8 cellular contexts compared by ENCODE assay signal in genomic region chr6:17583811-17584210, GRCh38. TPM values are rescaled to one million over a fixed set of nuclear protein-coding genes. Genes with fewer than 3 reads are reported as not detected.
DNase-seq lines count a peak whose midpoint lies in the region; ATAC-seq and TF ChIP-seq lines count a peak whose summit lies in the region.

No MANE protein-coding gene starts in this region.

- peak; percentile 40 for DNase-seq in NCI-H345 (lab: John Stamatoyannopoulos, UW)
- DNase-seq in NCI-H345 treated with DMSO at 0.1 percent for 48 hours (lab: John Stamatoyannopoulos, UW; ENCODE audit: unreplicated experiment), result no peak
- DNase-seq in mammary epithelial cell, result no peak
- DNase-seq in lower lobe of right lung, result no peak
- no peak for DNase-seq in tibial nerve (ENCODE audit: low spot score in 2 of 2)
- no peak for DNase-seq in activated CD4-positive, alpha-beta T cell treated with anti-CD3 and anti-CD28 coated beads, Interleukin-2, amount 50 U/mL, for 48 hours
- DNase-seq in WTC11 (ENCODE audit: low spot score), result no peak
- no peak for DNase-seq in Calu3

- no peak overlapping the region for H3K27ac ChIP-seq in mammary epithelial cell (ENCODE audit: insufficient read depth, low read depth, low read length)
- peak overlapping the region; percentile 33 for H3K27ac ChIP-seq in lower lobe of right lung
- H3K27ac ChIP-seq in tibial nerve, result peak overlapping the region; percentile 30 to 75 (median 50)

- 39% methylated on average over 5 of the region's 5 CpGs for WGBS in mammary epithelial cell (ENCODE audit: low coverage, missing lambda C conversion rate)
- WGBS in tibial nerve, 2 donors, result 14% methylated on average over 5 of the region's 5 CpGs

- H3K4me3 Mint-ChIP-seq in WTC11 (no peak overlapping the region), Calu3 (ENCODE audit: low read depth, unreplicated experiment) (no peak overlapping the region)

- H3K9ac ChIP-seq in mammary epithelial cell (ENCODE audit: insufficient read depth, low read length), result no peak overlapping the region

- H2AFZ ChIP-seq in mammary epithelial cell (ENCODE audit: low read depth, low read length), result peak overlapping the region; percentile 4

- peaks cover 14% of the 10 kb centered on the region for H3K27me3 Mint-ChIP-seq in WTC11 (ENCODE audit: low read depth)
- H3K27me3 Mint-ChIP-seq in Calu3 (ENCODE audit: unreplicated experiment), result no peaks in the 10 kb centered on the region

- intact Hi-C loops in mammary epithelial cell (cut with micrococcal nuclease), result loop anchor here (1.0 to 10.0 kb wide), 7 partner anchors 79 to 571 kb away; partner anchors contain the start of genes CAP2, KDM1B, RBM24 and TPMT
- intact Hi-C loops in lower lobe of right lung (cut with DNase I), result loop anchor here (5.0 to 10.0 kb wide), 2 partner anchors 109 to 427 kb away; no protein-coding TSS in a partner anchor
- intact Hi-C loops in Calu3 (cut with micrococcal nuclease; ENCODE audit: unreplicated experiment), result loop anchor here (1.0 to 5.0 kb wide), 4 partner anchors 218 to 428 kb away; partner anchors contain the start of gene RBM24

- H3K4me1 ChIP-seq in mammary epithelial cell (ENCODE audit: insufficient read depth, low read length) (peaks cover under 1% of the 10 kb centered on the region), lower lobe of right lung (peaks cover 22% of the 10 kb centered on the region), tibial nerve (peaks cover 0 to 20% (median 3%) of the 10 kb centered on the region in 4 donors)

- H3K27me3 ChIP-seq in mammary epithelial cell (ENCODE audit: insufficient read depth, low read length) (no peaks in the 10 kb centered on the region), lower lobe of right lung (ENCODE audit: low read depth) (no peaks in the 10 kb centered on the region), tibial nerve (no peaks in the 10 kb centered on the region)

- no peak for TF ChIP-seq POLR2A in tibial nerve (IDR thresholded peaks at IDR 0.05)

- H3K79me2 ChIP-seq in mammary epithelial cell (ENCODE audit: insufficient read depth, low read length), result no peaks in the 10 kb centered on the region

- H3K4me2 ChIP-seq in mammary epithelial cell (ENCODE audit: insufficient read depth, low read depth, low read length), result peak overlapping the region; percentile 20

- no peak overlapping the region for H3K27ac Mint-ChIP-seq in WTC11
- H3K27ac Mint-ChIP-seq in Calu3 (ENCODE audit: unreplicated experiment), result no peak overlapping the region

- no peaks in the 10 kb centered on the region for H4K20me1 ChIP-seq in mammary epithelial cell (ENCODE audit: insufficient read depth, low read length)

- H3K4me3 ChIP-seq in mammary epithelial cell (replicated peaks in 1 of 3; ENCODE audit: insufficient read depth in 1 of 3, low read depth in 2 of 3, low read length in 3 of 3), result no peak overlapping the region
- no peak overlapping the region for H3K4me3 ChIP-seq in lower lobe of right lung
- H3K4me3 ChIP-seq in tibial nerve, result peak overlapping the region in 2 of 4 donors; percentile 1 to 4

- TF ChIP-seq CTCF in mammary epithelial cell (conservative IDR thresholded peaks at IDR 0.05 in 1 of 2, IDR thresholded peaks at IDR 0.05 in 1 of 2; ENCODE audit: extremely low read depth in 1 of 2, insufficient read depth in 1 of 2, low read depth in 1 of 2, low read length in 2 of 2) (no peak), lower lobe of right lung (IDR thresholded peaks at IDR 0.05) (no peak), tibial nerve (IDR thresholded peaks at IDR 0.05) (no peak), WTC11 (IDR thresholded peaks at IDR 0.05) (no peak), Calu3 (IDR thresholded peaks at IDR 0.05; ENCODE audit: unreplicated experiment) (no peak)

- peak in 1 of 2 donors; percentile 16 for TF ChIP-seq EP300 in tibial nerve (IDR thresholded peaks at IDR 0.05)

- dilution Hi-C loops in mammary epithelial cell (cut with HindIII; ENCODE audit: low sequenced_read_pairs), result loop anchor here (25.0 kb wide), 1 partner anchor 422 kb away; no protein-coding TSS in a partner anchor

- CTCF ChIA-PET in mammary epithelial cell (lab: Charles Lee; ENCODE audit: low non-redundant PET), result interaction anchor here (0.5 to 0.8 kb wide), 5 partner anchors 11 to 414 kb away, joined by 3 to 5 read pairs (median 3); partner anchors contain the start of gene FAM8A1
- CTCF ChIA-PET in WTC11 (lab: Charles Lee), result interaction anchor here (0.6 to 1.1 kb wide), 35 partner anchors 10 to 497 kb away, joined by 3 to 11 read pairs (median 4); partner anchors contain the start of genes CAP2 and FAM8A1
- CTCF ChIA-PET in Calu3 (lab: Charles Lee), result interaction anchor here (0.6 to 0.9 kb wide), 4 partner anchors 10 to 427 kb away, joined by 3 to 7 read pairs (median 4); partner anchors contain the start of gene FAM8A1

- no peaks in the 10 kb centered on the region for H3K36me3 ChIP-seq in mammary epithelial cell (ENCODE audit: insufficient read depth, low read length)
- H3K36me3 ChIP-seq in lower lobe of right lung, result no peaks in the 10 kb centered on the region
- no peaks in the 10 kb centered on the region for H3K36me3 ChIP-seq in tibial nerve

- in situ Hi-C loops in mammary epithelial cell (cut with MboI; ENCODE audit: low sequenced_read_pairs in 2 of 2), result loop anchor here in 1 of 2 donors (5.0 kb wide), 1 partner anchor 427 kb away; no protein-coding TSS in a partner anchor

- POLR2A ChIA-PET in WTC11 (lab: Charles Lee), result no interaction called here

- H3K9me3 Mint-ChIP-seq in WTC11, result peaks cover 8% of the 10 kb centered on the region
- H3K9me3 Mint-ChIP-seq in Calu3 (ENCODE audit: low read depth, unreplicated experiment), result no peaks in the 10 kb centered on the region

- no peaks in the 10 kb centered on the region for H3K4me1 Mint-ChIP-seq in WTC11
- peaks cover 13% of the 10 kb centered on the region for H3K4me1 Mint-ChIP-seq in Calu3 (ENCODE audit: low read depth, unreplicated experiment)

- H3K9me3 ChIP-seq in mammary epithelial cell (replicated peaks; ENCODE audit: insufficient read depth, low read length), result no peaks in the 10 kb centered on the region
- no peaks in the 10 kb centered on the region for H3K9me3 ChIP-seq in lower lobe of right lung
- H3K9me3 ChIP-seq in tibial nerve, result no peaks in the 10 kb centered on the region

- peak in 1 of 2 donors; percentile 24 for ATAC-seq in lower lobe of right lung
- ATAC-seq in WTC11, result no peak

- H3K36me3 Mint-ChIP-seq in WTC11 (no peaks in the 10 kb centered on the region), Calu3 (ENCODE audit: insufficient read depth, unreplicated experiment) (no peaks in the 10 kb centered on the region)

- BruUV-seq in mammary epithelial cell (replicated peaks; lab: Mats Ljungman, UMichigan) (no TSS peak), Calu3 (replicated peaks; lab: Mats Ljungman, UMichigan) (no TSS peak)

TF ChIP-seq in WTC11, 78 proteins besides CTCF, POLR2A, EP300 and RAD21 (continues in another document):
- no peak for TF ChIP-seq JAZF1 (CRISPR knock-in tag; IDR thresholded peaks at IDR 0.05)
- no peak for TF ChIP-seq MXD4 (CRISPR knock-in tag; IDR thresholded peaks at IDR 0.05; ENCODE audit: borderline replicate concordance)
- TF ChIP-seq SMAD3 (CRISPR knock-in tag; IDR thresholded peaks at IDR 0.05; ENCODE audit: borderline replicate concordance), result no peak
- TF ChIP-seq FOXP1 (CRISPR knock-in tag; IDR thresholded peaks at IDR 0.05; ENCODE audit: borderline replicate concordance), result no peak
- no peak for TF ChIP-seq ZBTB43 (CRISPR knock-in tag; IDR thresholded peaks at IDR 0.05)
- TF ChIP-seq E2F5 (CRISPR knock-in tag; IDR thresholded peaks at IDR 0.05), result no peak
- no peak for TF ChIP-seq MLX (CRISPR knock-in tag; IDR thresholded peaks at IDR 0.05)
- no peak for TF ChIP-seq ZNF512 (CRISPR knock-in tag; IDR thresholded peaks at IDR 0.05; ENCODE audit: borderline replicate concordance)

RNA-seq across cellular contexts. Expression of gene FAM8A1, which starts 16.3 kb away (rescaled TPM):
- total RNA-seq in mammary epithelial cell (10 to 100 TPM in 1 of 2 donors, 1 to 10 TPM in 1; 8.9 to 16.2 TPM), lower lobe of right lung (29.8 TPM), tibial nerve (10 to 100 TPM; 35.6 to 47.6 (median 36.2) TPM), WTC11 (2021) (8.5 to 10.3 TPM (median 9.4 TPM) in 3 replicates), Calu3 (2022) (11.6 and 11.8 TPM in 2 replicates)
- polyA plus RNA-seq in mammary epithelial cell, result 4.0 TPM
- 4.3 TPM for polyA minus RNA-seq in mammary epithelial cell
